8 cellular contexts compared by ENCODE assay signal in genomic region chr17:29177871-29178749, GRCh38. TPM values are rescaled to one million over a fixed set of nuclear protein-coding genes. Genes with fewer than 3 reads are reported as not detected.
DNase-seq lines count a peak whose midpoint lies in the region; ATAC-seq and TF ChIP-seq lines count a peak whose summit lies in the region.

No MANE protein-coding gene starts in this region.

- no peaks in the 10 kb centered on the region for H3K9me3 ChIP-seq in osteoblast (ENCODE audit: low read depth, low read length)

- ATAC-seq in esophagus mucosa (peak; percentile 13), HG03139 (IDR thresholded peaks at IDR 0.05; ENCODE audit: unreplicated experiment) (no peak), HG02623 (IDR thresholded peaks at IDR 0.05; ENCODE audit: unreplicated experiment) (no peak)

- peaks cover 8% of the 10 kb centered on the region for H4K20me1 ChIP-seq in osteoblast (ENCODE audit: insufficient read depth, low read length)

- no peak overlapping the region for H2AFZ ChIP-seq in osteoblast (ENCODE audit: low read length)

- no peak overlapping the region for H3K4me3 ChIP-seq in osteoblast (ENCODE audit: insufficient read depth, low read length)

- peaks cover 23% of the 10 kb centered on the region for H3K79me2 ChIP-seq in osteoblast (ENCODE audit: insufficient read depth, low read length)

- peaks cover 30% of the 10 kb centered on the region for H3K4me1 ChIP-seq in osteoblast (ENCODE audit: insufficient read depth, low read length)

- H3K27ac ChIP-seq in osteoblast (ENCODE audit: low read depth, low read length) = no peak overlapping the region

- H3K27me3 ChIP-seq in osteoblast (ENCODE audit: insufficient read depth, low read length) = no peaks in the 10 kb centered on the region

- no peak overlapping the region for H3K4me2 ChIP-seq in osteoblast (ENCODE audit: insufficient read depth, low read length)

- DNase-seq in COLO668 (lab: John Stamatoyannopoulos, UW; ENCODE audit: unreplicated experiment) (peak; percentile 68), OCI-M1 (lab: John Stamatoyannopoulos, UW) (peak; percentile 88), osteoblast (ENCODE audit: insufficient read length, low spot score, missing footprints) (peak; percentile 76), MV-4-11 (lab: John Stamatoyannopoulos, UW) (no peak), EL (no peak)

- no peak for TF ChIP-seq CTCF in osteoblast (IDR thresholded peaks at IDR 0.05; ENCODE audit: extremely low read depth, low read depth, low read length)

- H3K36me3 ChIP-seq in osteoblast (ENCODE audit: insufficient read depth, low read length) = no peaks in the 10 kb centered on the region

RNA-seq across cellular contexts. Expression of gene MYO18A, which starts 2.1 kb away (rescaled TPM):
- total RNA-seq in esophagus mucosa (51.7 TPM), osteoblast (28.6 and 39.8 TPM in 2 replicates)

Comparison
In these comparisons a context has a peak if more than half of its experiments do, and no peak if none do; other contexts are left out.
1. DNase-seq: peak in COLO668 (single experiment), OCI-M1 (single experiment) and osteoblast (single experiment); none in MV-4-11 (single experiment) and EL (single experiment).